ENCODE assay signal across 25 cellular contexts in the genomic region with DNA sequence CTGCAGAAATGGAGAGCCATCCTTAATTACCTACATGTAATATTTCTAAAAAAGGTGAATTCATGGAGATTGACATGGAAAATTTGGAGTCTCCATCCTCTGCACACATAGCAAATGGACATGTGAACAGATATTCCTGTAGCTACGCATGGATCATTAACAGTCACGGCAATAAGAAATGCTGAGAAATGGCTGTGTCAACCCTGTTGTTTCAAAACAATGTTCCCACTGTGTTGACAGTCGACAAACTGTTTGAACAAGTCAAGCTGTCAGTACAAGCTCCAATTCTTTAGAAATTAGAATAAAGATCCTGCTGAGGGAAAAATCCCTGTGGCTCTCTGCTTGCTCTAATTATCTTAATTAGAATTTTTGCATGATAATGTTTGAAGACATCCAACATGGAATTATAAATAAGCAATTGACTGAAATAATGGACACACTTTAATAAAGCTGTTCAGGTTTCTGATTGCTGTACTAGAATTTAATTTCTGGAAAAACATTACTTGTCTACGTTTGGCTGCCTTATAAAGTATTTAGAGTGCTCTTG. TPM values are rescaled to one million over a fixed set of nuclear protein-coding genes. Genes with fewer than 3 reads are reported as not detected.
DNase-seq lines count a peak whose midpoint lies in the region; FAIRE-seq and TF ChIP-seq lines count a peak whose summit lies in the region.
"Had no signal": no experiment of that assay in that cellular context is flagged by ENCODE, and none has a peak within 500 bp of the region (broad histone marks: within the 10 kb centered on the region; RNA-seq: fewer than 3 reads in every experiment).

No MANE protein-coding gene starts in this region.

- TF ChIP-seq RAD21 in neural cell (conservative IDR thresholded peaks at IDR 0.05): no peak

- H3K27me3 ChIP-seq in neural cell (ENCODE audit: insufficient read depth, low read depth, low read length): peaks cover 22% of the 10 kb centered on the region
- H3K27me3 ChIP-seq: brain microvascular endothelial cell, esophagus squamous epithelium, transverse colon had no signal

- H3K79me2 ChIP-seq in neural cell (replicated peaks; ENCODE audit: insufficient read depth, low read length): no peaks in the 10 kb centered on the region

- H3K4me3 Mint-ChIP-seq in chondrocyte (ENCODE audit: unreplicated experiment): no peak overlapping the region
- H3K4me3 Mint-ChIP-seq: HFFc6 had no signal

- no peaks in the 10 kb centered on the region for H3K36me3 ChIP-seq in neural cell (ENCODE audit: insufficient read depth, low read length)
- H3K36me3 ChIP-seq: brain microvascular endothelial cell, esophagus squamous epithelium, transverse colon, WERI-Rb-1 had no signal

- no peaks in the 10 kb centered on the region for H3K9me3 Mint-ChIP-seq in chondrocyte (ENCODE audit: low read depth)
- H3K9me3 Mint-ChIP-seq: HFFc6 had no signal

- no peak overlapping the region for H3K27ac ChIP-seq in neural cell (ENCODE audit: low read length)
- H3K27ac ChIP-seq: brain microvascular endothelial cell, esophagus squamous epithelium, HL-60, RWPE1, transverse colon, WERI-Rb-1 had no signal

- no peak overlapping the region for H3K27ac Mint-ChIP-seq in chondrocyte (ENCODE audit: unreplicated experiment)
- H3K27ac Mint-ChIP-seq: HFFc6 had no signal

- no peaks in the 10 kb centered on the region for H3K9me3 ChIP-seq in neural cell (ENCODE audit: low read length)
- H3K9me3 ChIP-seq: esophagus squamous epithelium, transverse colon had no signal

- no peaks in the 10 kb centered on the region for H3K27me3 Mint-ChIP-seq in chondrocyte (ENCODE audit: low read depth)

- H3K9me2 ChIP-seq in neural cell (ENCODE audit: insufficient read depth, low read length): no peaks in the 10 kb centered on the region

- TF ChIP-seq CTCF in D721Med (IDR thresholded peaks at IDR 0.05; ENCODE audit: insufficient read depth, missing control alignments) (no peak), neural cell (IDR thresholded peaks at IDR 0.05; ENCODE audit: poor library complexity, severe bottlenecking) (no peak), chondrocyte (IDR thresholded peaks at IDR 0.05) (no peak)

- DNase-seq in NCI-H1417 (lab: John Stamatoyannopoulos, UW) (peak in 2 of 3 experiments; percentile 3 to 64), NCI-H1417 treated with DMSO at 0.1 percent for 48 hours (lab: John Stamatoyannopoulos, UW) (no peak), D721Med (ENCODE audit: insufficient read length, low spot score) (no peak), NCI-H748 (lab: John Stamatoyannopoulos, UW; ENCODE audit: unreplicated experiment) (peak; percentile 90), posterior vena cava (ENCODE audit: low spot score) (no peak), chondrocyte (ENCODE audit: low spot score) (no peak), H4 (ENCODE audit: low spot score) (no peak)
- DNase-seq: activated gamma-delta T cell; brain microvascular endothelial cell; Calu3; esophagus squamous epithelium; HFFc6; islet precursor cell; KG1; mesendoderm; NCI-H1694; NK-92 treated with Interleukin-12 subunit alpha and Interleukin-12 subunit beta, amount 100 ng/mL, for 24 hours; stimulated activated CD4-positive, alpha-beta T cell treated with anti-CD3 and anti-CD28 coated beads, Interleukin-4, amount 100 ng/mL, for 24 hours; transverse colon; WERI-Rb-1 had no signal

- intact Hi-C loops in posterior vena cava (cut with DNase I): no loop called here

- no peaks in the 10 kb centered on the region for H3F3A ChIP-seq in neural cell (ENCODE audit: insufficient read depth, low read length, poor library complexity, severe bottlenecking)

- H3K4me1 Mint-ChIP-seq in chondrocyte (ENCODE audit: low read depth): no peaks in the 10 kb centered on the region

- no peak overlapping the region for H2AFZ ChIP-seq in neural cell (ENCODE audit: low read depth, low read length)

- H3K9ac ChIP-seq in neural cell (ENCODE audit: low read length): no peak overlapping the region

- no peak overlapping the region for H3K4me2 ChIP-seq in neural cell (ENCODE audit: low read length)

- no peak overlapping the region for H3K4me3 ChIP-seq in neural cell (ENCODE audit: low read length)
- H3K4me3 ChIP-seq: esophagus squamous epithelium, transverse colon had no signal

- no peaks in the 10 kb centered on the region for H3K36me3 Mint-ChIP-seq in chondrocyte (ENCODE audit: low read depth)

- no peaks in the 10 kb centered on the region for H4K20me1 ChIP-seq in neural cell (ENCODE audit: insufficient read depth)

- peak; percentile 41 for FAIRE-seq in D721Med (lab: Jason Lieb, UNC)

- TF ChIP-seq EP300 in neural cell (conservative IDR thresholded peaks at IDR 0.05; ENCODE audit: poor library complexity, severe bottlenecking): peak; percentile 47

TF ChIP-seq in neural cell, 6 proteins besides CTCF, POLR2A, EP300 and RAD21:
- TF ChIP-seq TAF1 (IDR thresholded peaks at IDR 0.05; ENCODE audit: low read depth) (no peak), POLR2AphosphoS5 (IDR thresholded peaks at IDR 0.05) (peak; percentile 76)

RNA-seq across cellular contexts. Expression of a gene that starts 37.9 kb away (rescaled TPM):
- polyA plus RNA-seq in neural cell: not detected in 2 replicates
- not detected in 2 replicates for polyA minus RNA-seq in neural cell
- total RNA-seq in posterior vena cava (not detected), chondrocyte (not detected in 3 replicates)
- total RNA-seq in H4 (2014; rRNA removed; shearing (Covaris generic)): not detected in 2 replicates
- total RNA-seq: A172; activated CD8-positive, alpha-beta memory T cell treated with anti-CD3 and anti-CD28 coated beads for 36 hours; Calu3; esophagus squamous epithelium; HFFc6; transverse colon had no signal

RNA-seq across cellular contexts. Expression of a gene that starts 39.2 kb away (rescaled TPM):
- 0.36 and 0.76 TPM in 2 replicates for polyA plus RNA-seq in neural cell
- polyA minus RNA-seq in neural cell: not detected in 2 replicates
- total RNA-seq in posterior vena cava (10 to 100 TPM; 72.8 to 73.8 TPM), chondrocyte (0.19 to 1.2 TPM (median 1.00 TPM) in 3 replicates)
- 66.6 and 77.8 TPM in 2 replicates for total RNA-seq in H4 (2014; rRNA removed; shearing (Covaris generic))

Comparison
In these comparisons a context has a peak if more than half of its experiments do, and no peak if none do; other contexts are left out.
1. DNase-seq: peak in NCI-H1417 (2 of 3) and NCI-H748 (single experiment); none in NCI-H1417 treated with DMSO at 0.1 percent for 48 hours (single experiment), D721Med (single experiment), posterior vena cava (single experiment), chondrocyte (single experiment) and H4 (single experiment).
2. RNA of a gene that starts 39.2 kb away (total RNA-seq): 66.6 to 77.8 TPM in H4 and 72.8 to 73.8 TPM in posterior vena cava; 0.19 to 1.2 TPM in chondrocyte; every median in the first group is over 10 times any median in the second.